ENCODE assay signal across 9 cellular contexts in the genomic region with DNA sequence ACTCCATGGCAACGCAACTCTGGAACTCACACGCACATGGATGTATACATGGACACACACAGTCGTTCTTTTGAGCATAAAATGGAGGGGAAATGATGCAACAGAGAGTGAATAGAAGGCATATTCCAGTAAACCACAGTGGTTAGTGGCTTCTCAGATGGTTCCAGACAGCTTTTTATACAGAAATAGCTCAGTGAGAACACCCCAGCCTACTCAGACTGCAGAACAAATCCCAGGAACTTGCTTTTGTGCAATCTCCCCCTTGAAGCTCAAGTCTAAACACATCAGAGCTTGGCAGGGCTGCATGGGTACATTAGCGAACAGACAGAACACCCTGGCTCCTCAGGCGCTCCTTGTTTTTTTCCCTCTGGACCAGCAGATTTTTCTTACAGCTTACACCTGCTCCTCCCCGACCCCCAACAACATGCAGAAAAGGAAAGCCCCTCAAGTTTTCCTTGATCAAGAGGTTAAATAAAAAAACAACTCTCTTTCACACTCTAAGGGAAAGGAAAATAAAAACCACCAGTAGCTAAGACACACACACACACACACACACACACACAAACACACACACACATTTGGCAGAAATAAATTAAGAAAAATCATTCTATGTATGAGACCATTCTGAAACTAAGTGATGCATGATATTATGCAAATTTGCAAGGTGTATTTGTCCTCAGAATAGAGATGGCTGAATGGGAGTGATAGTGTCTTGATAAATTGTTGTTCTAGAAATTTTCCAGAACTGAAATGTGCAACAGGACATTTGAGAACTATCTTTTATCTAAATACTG. TPM values are rescaled to one million over a fixed set of nuclear protein-coding genes. Genes with fewer than 3 reads are reported as not detected.
DNase-seq lines count a peak whose midpoint lies in the region; ATAC-seq and TF ChIP-seq lines count a peak whose summit lies in the region.
"Had no signal": no experiment of that assay in that cellular context is flagged by ENCODE, and none has a peak within 500 bp of the region (broad histone marks: within the 10 kb centered on the region; RNA-seq: fewer than 3 reads in every experiment).

No MANE protein-coding gene starts in this region.

- CTCF ChIA-PET in PC-9 (lab: Charles Lee), result interaction anchor here (0.6 kb wide), 2 partner anchors 32 to 58 kb away, joined by 4 to 5 read pairs; no protein-coding TSS in a partner anchor

- H2AFZ ChIP-seq in PC-9, result no peak overlapping the region

- H3K36me3 ChIP-seq in PC-9 (ENCODE audit: low read depth), result no peaks in the 10 kb centered on the region

- H3K4me2 ChIP-seq in PC-9, result no peak overlapping the region

- H3K36me3 Mint-ChIP-seq in central memory CD8-positive, alpha-beta T cell (ENCODE audit: insufficient read depth), result no peaks in the 10 kb centered on the region
- no peaks in the 10 kb centered on the region for H3K36me3 Mint-ChIP-seq in nephron progenitor cell (ENCODE audit: low read depth)

- POLR2A ChIA-PET in PC-9 (lab: Charles Lee; ENCODE audit: unreplicated experiment), result no interaction called here

- TF ChIP-seq CTCF in nephron progenitor cell (IDR thresholded peaks at IDR 0.05) (no peak), PC-9 (conservative IDR thresholded peaks at IDR 0.05) (no peak)

- peak; percentile 54 for ATAC-seq in central memory CD8-positive, alpha-beta T cell (replicated peaks; ENCODE audit: extremely low read depth, poor library complexity, severe bottlenecking)
- ATAC-seq in HG02571 (IDR thresholded peaks at IDR 0.05; ENCODE audit: unreplicated experiment), result no peak
- ATAC-seq: left colon had no signal

- no peak overlapping the region for H3K4me3 ChIP-seq in PC-9

- DNase-seq in GDM1 (lab: John Stamatoyannopoulos, UW), result peak; percentile 76
- DNase-seq in OCI-M1 (lab: John Stamatoyannopoulos, UW), result peak; percentile 81
- DNase-seq in central memory CD8-positive, alpha-beta T cell (ENCODE audit: low spot score in 2 of 2), result no peak
- no peak for DNase-seq in nephron progenitor cell
- no peak for DNase-seq in erythroblast (lab: John Stamatoyannopoulos, UW)
- no peak for DNase-seq in PC-9
- DNase-seq in dermis blood vessel endothelial cell, result no peak

- no peaks in the 10 kb centered on the region for H3K79me2 ChIP-seq in PC-9 (ENCODE audit: low read depth)

- H3K27me3 ChIP-seq in PC-9 (ENCODE audit: insufficient read depth, low read depth), result no peaks in the 10 kb centered on the region

- no peak overlapping the region for H3K27ac ChIP-seq in PC-9

- no peaks in the 10 kb centered on the region for H3K9me3 Mint-ChIP-seq in central memory CD8-positive, alpha-beta T cell
- H3K9me3 Mint-ChIP-seq in nephron progenitor cell, result peaks cover 4% of the 10 kb centered on the region

- peaks cover 11% of the 10 kb centered on the region for H3F3A ChIP-seq in PC-9 (ENCODE audit: insufficient read depth, low read depth)

- H3K4me1 ChIP-seq in PC-9 (replicated peaks; ENCODE audit: insufficient read depth), result peaks cover 12% of the 10 kb centered on the region

- H4K20me1 ChIP-seq in PC-9 (ENCODE audit: insufficient read depth), result no peaks in the 10 kb centered on the region

- no TSS peak for BruUV-seq in PC-9 (replicated peaks; lab: Mats Ljungman, UMichigan)

- intact Hi-C loops in PC-9 (cut with micrococcal nuclease; ENCODE audit: unreplicated experiment), result no loop called here

- H3K9me2 ChIP-seq in PC-9 (ENCODE audit: insufficient read depth), result no peaks in the 10 kb centered on the region

- peaks cover 21% of the 10 kb centered on the region for H3K4me1 Mint-ChIP-seq in central memory CD8-positive, alpha-beta T cell
- peaks cover 29% of the 10 kb centered on the region for H3K4me1 Mint-ChIP-seq in nephron progenitor cell

- no peaks in the 10 kb centered on the region; the same call in none of the 2 replicates for H3K9me3 ChIP-seq in PC-9 (ENCODE audit: insufficient read depth, low read depth)

- TF ChIP-seq POLR2A in erythroblast (IDR thresholded peaks at IDR 0.05; ENCODE audit: low read length), result no peak

- no peaks in the 10 kb centered on the region for H3K27me3 Mint-ChIP-seq in central memory CD8-positive, alpha-beta T cell
- H3K27me3 Mint-ChIP-seq in nephron progenitor cell (ENCODE audit: low read depth, poor library complexity), result peaks cover 14% of the 10 kb centered on the region

- peak overlapping the region; percentile 63 for H3K4me3 Mint-ChIP-seq in central memory CD8-positive, alpha-beta T cell
- no peak overlapping the region for H3K4me3 Mint-ChIP-seq in nephron progenitor cell

- peak overlapping the region; percentile 55 for H3K27ac Mint-ChIP-seq in central memory CD8-positive, alpha-beta T cell (ENCODE audit: low read depth)
- H3K27ac Mint-ChIP-seq in nephron progenitor cell, result peak overlapping the region; percentile 19

RNA-seq across cellular contexts. Expression of gene RANBP9, which starts 51.2 kb away (rescaled TPM):
- total RNA-seq in PC-9 (2021), result 44.0 and 73.8 TPM in 2 replicates
- total RNA-seq in dermis blood vessel endothelial cell, result 23.3 and 62.5 TPM in 2 replicates

RNA-seq across cellular contexts. Expression of gene MCUR1, which starts 51.5 kb away (rescaled TPM):
- total RNA-seq in PC-9 (2021) (38.8 and 45.9 TPM in 2 replicates), dermis blood vessel endothelial cell (8.3 and 15.8 TPM in 2 replicates)

Comparison
In these comparisons a context has a peak if more than half of its experiments do, and no peak if none do; other contexts are left out.
1. DNase-seq: peak in GDM1 (single experiment) and OCI-M1 (single experiment); none in central memory CD8-positive, alpha-beta T cell (0 of 2), nephron progenitor cell (single experiment), erythroblast (0 of 2), PC-9 (0 of 2) and dermis blood vessel endothelial cell (single experiment).